ENCODE assay signal across 2 cellular contexts in the genomic region with DNA sequence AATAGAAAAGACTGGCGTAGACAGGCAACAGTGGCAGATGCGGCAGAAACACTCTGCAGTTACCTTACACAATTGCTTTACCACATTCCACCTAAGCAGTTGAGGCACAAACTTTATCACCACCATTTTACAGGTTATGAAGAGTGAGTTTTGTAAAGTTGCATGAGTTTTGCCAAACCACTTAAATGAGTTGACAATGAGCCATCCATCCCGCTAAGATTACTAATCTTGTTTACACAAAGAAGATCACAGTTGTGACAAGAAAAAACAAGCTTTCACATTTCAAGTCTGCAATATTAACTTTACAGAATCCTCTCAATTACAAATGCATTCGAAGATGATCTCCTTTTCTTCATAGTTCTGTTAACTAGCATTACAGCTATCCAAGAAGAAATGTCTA.
TF ChIP-seq lines count a peak whose summit lies in the region.

No MANE protein-coding gene starts in this region.

TF ChIP-seq in HEK293, 187 proteins besides CTCF, POLR2A, EP300 and RAD21 (continued from another document):
- TF ChIP-seq ZNF10 (tag by site-specific recombination; IDR thresholded peaks at IDR 0.05) (peak; percentile 56), ZNF830 (tag by site-specific recombination; IDR thresholded peaks at IDR 0.05; ENCODE audit: low read depth) (no peak), PRDM6 (tag by site-specific recombination; IDR thresholded peaks at IDR 0.05) (peak; percentile 56)
- TF ChIP-seq, protein P1, sequence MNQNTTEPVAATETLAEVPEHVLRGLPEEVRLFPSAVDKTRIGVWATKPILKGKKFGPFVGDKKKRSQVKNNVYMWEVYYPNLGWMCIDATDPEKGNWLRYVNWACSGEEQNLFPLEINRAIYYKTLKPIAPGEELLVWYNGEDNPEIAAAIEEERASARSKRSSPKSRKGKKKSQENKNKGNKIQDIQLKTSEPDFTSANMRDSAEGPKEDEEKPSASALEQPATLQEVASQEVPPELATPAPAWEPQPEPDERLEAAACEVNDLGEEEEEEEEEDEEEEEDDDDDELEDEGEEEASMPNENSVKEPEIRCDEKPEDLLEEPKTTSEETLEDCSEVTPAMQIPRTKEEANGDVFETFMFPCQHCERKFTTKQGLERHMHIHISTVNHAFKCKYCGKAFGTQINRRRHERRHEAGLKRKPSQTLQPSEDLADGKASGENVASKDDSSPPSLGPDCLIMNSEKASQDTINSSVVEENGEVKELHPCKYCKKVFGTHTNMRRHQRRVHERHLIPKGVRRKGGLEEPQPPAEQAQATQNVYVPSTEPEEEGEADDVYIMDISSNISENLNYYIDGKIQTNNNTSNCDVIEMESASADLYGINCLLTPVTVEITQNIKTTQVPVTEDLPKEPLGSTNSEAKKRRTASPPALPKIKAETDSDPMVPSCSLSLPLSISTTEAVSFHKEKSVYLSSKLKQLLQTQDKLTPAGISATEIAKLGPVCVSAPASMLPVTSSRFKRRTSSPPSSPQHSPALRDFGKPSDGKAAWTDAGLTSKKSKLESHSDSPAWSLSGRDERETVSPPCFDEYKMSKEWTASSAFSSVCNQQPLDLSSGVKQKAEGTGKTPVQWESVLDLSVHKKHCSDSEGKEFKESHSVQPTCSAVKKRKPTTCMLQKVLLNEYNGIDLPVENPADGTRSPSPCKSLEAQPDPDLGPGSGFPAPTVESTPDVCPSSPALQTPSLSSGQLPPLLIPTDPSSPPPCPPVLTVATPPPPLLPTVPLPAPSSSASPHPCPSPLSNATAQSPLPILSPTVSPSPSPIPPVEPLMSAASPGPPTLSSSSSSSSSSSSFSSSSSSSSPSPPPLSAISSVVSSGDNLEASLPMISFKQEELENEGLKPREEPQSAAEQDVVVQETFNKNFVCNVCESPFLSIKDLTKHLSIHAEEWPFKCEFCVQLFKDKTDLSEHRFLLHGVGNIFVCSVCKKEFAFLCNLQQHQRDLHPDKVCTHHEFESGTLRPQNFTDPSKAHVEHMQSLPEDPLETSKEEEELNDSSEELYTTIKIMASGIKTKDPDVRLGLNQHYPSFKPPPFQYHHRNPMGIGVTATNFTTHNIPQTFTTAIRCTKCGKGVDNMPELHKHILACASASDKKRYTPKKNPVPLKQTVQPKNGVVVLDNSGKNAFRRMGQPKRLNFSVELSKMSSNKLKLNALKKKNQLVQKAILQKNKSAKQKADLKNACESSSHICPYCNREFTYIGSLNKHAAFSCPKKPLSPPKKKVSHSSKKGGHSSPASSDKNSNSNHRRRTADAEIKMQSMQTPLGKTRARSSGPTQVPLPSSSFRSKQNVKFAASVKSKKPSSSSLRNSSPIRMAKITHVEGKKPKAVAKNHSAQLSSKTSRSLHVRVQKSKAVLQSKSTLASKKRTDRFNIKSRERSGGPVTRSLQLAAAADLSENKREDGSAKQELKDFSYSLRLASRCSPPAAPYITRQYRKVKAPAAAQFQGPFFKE (tag by site-specific recombination; IDR thresholded peaks at IDR 0.05; ENCODE audit: borderline replicate concordance), result no peak

TF ChIP-seq in SK-N-SH, 30 proteins besides CTCF, POLR2A, EP300 and RAD21:
- TF ChIP-seq, protein P2, sequence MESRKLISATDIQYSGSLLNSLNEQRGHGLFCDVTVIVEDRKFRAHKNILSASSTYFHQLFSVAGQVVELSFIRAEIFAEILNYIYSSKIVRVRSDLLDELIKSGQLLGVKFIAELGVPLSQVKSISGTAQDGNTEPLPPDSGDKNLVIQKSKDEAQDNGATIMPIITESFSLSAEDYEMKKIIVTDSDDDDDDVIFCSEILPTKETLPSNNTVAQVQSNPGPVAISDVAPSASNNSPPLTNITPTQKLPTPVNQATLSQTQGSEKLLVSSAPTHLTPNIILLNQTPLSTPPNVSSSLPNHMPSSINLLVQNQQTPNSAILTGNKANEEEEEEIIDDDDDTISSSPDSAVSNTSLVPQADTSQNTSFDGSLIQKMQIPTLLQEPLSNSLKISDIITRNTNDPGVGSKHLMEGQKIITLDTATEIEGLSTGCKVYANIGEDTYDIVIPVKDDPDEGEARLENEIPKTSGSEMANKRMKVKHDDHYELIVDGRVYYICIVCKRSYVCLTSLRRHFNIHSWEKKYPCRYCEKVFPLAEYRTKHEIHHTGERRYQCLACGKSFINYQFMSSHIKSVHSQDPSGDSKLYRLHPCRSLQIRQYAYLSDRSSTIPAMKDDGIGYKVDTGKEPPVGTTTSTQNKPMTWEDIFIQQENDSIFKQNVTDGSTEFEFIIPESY (IDR thresholded peaks at IDR 0.05; ENCODE audit: borderline replicate concordance, low read depth), result no peak
- TF ChIP-seq JUND (IDR thresholded peaks at IDR 0.05) (no peak), FOSL2 (IDR thresholded peaks at IDR 0.05; ENCODE audit: borderline replicate concordance, low read depth) (no peak), FOXM1 (IDR thresholded peaks at IDR 0.05; ENCODE audit: low read depth) (no peak), MXI1 (IDR thresholded peaks at IDR 0.05; ENCODE audit: low read depth, low read length) (no peak), CHD2 (IDR thresholded peaks at IDR 0.05; ENCODE audit: low read length, partially characterized antibody) (no peak), REST (IDR thresholded peaks at IDR 0.05; ENCODE audit: low read depth, low read length) (no peak), NRF1 (IDR thresholded peaks at IDR 0.05; ENCODE audit: low read depth, low read length) (no peak), SIN3A (IDR thresholded peaks at IDR 0.05; ENCODE audit: borderline replicate concordance, low read depth, low read length) (no peak), TCF12 (IDR thresholded peaks at IDR 0.05) (no peak), YY1 (IDR thresholded peaks at IDR 0.05; ENCODE audit: low read depth) (no peak)
- TF ChIP-seq, protein P3, sequence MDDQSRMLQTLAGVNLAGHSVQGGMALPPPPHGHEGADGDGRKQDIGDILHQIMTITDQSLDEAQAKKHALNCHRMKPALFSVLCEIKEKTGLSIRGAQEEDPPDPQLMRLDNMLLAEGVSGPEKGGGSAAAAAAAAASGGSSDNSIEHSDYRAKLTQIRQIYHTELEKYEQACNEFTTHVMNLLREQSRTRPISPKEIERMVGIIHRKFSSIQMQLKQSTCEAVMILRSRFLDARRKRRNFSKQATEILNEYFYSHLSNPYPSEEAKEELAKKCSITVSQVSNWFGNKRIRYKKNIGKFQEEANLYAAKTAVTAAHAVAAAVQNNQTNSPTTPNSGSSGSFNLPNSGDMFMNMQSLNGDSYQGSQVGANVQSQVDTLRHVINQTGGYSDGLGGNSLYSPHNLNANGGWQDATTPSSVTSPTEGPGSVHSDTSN (IDR thresholded peaks at IDR 0.05), result no peak
- TF ChIP-seq, protein P4, sequence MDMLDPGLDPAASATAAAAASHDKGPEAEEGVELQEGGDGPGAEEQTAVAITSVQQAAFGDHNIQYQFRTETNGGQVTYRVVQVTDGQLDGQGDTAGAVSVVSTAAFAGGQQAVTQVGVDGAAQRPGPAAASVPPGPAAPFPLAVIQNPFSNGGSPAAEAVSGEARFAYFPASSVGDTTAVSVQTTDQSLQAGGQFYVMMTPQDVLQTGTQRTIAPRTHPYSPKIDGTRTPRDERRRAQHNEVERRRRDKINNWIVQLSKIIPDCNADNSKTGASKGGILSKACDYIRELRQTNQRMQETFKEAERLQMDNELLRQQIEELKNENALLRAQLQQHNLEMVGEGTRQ (IDR thresholded peaks at IDR 0.05; ENCODE audit: borderline replicate concordance, low read depth, low read length), result no peak
- TF ChIP-seq, protein P5, sequence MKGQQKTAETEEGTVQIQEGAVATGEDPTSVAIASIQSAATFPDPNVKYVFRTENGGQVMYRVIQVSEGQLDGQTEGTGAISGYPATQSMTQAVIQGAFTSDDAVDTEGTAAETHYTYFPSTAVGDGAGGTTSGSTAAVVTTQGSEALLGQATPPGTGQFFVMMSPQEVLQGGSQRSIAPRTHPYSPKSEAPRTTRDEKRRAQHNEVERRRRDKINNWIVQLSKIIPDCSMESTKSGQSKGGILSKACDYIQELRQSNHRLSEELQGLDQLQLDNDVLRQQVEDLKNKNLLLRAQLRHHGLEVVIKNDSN (IDR thresholded peaks at IDR 0.05; ENCODE audit: borderline replicate concordance, low read depth), result no peak
- TF ChIP-seq, protein P6, sequence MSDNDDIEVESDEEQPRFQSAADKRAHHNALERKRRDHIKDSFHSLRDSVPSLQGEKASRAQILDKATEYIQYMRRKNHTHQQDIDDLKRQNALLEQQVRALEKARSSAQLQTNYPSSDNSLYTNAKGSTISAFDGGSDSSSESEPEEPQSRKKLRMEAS (IDR thresholded peaks at IDR 0.05; ENCODE audit: low read depth), result no peak
